9 cellular contexts compared by ENCODE assay signal in genomic region chr16:13453938-13454553, GRCh38.
DNase-seq lines count a peak whose midpoint lies in the region; ATAC-seq, FAIRE-seq and TF ChIP-seq lines count a peak whose summit lies in the region.
"Had no signal": no experiment of that assay in that cellular context is flagged by ENCODE, and none has a peak within 500 bp of the region (broad histone marks: within the 10 kb centered on the region; RNA-seq: fewer than 3 reads in every experiment).

No MANE protein-coding gene starts in this region.

- no peak for ATAC-seq in HG02571 (IDR thresholded peaks at IDR 0.05; ENCODE audit: unreplicated experiment)
- ATAC-seq in GM18502 (IDR thresholded peaks at IDR 0.05; ENCODE audit: poor library complexity, unreplicated experiment): no peak

- H3K27me3 ChIP-seq in H7 (ENCODE audit: control insufficient read depth, insufficient read depth, low read length) (no peaks in the 10 kb centered on the region), esophagus squamous epithelium (no peaks in the 10 kb centered on the region)

- H3K4me3 ChIP-seq in H7 (ENCODE audit: insufficient read depth, low read depth, low read length) (no peak overlapping the region), esophagus squamous epithelium (no peak overlapping the region)

- H3K9me3 ChIP-seq in esophagus squamous epithelium: no peaks in the 10 kb centered on the region

- no peak for TF ChIP-seq POLR2A in esophagus squamous epithelium (IDR thresholded peaks at IDR 0.05)

- peak; percentile 20 for FAIRE-seq in RCC 7860 (lab: Jason Lieb, UNC)

- H3K27ac ChIP-seq in esophagus squamous epithelium: no peak overlapping the region
- H3K27ac ChIP-seq: epithelial cell of prostate had no signal

- 49 to 53% methylated on average over 10 of the region's 10 CpGs for WGBS in esophagus squamous epithelium, 2 donors

- intact Hi-C loops in esophagus squamous epithelium (cut with DNase I): no loop called here

- DNase-seq in COLO668 (lab: John Stamatoyannopoulos, UW; ENCODE audit: unreplicated experiment) (peak; percentile 8), H7 (peak; percentile 46), RCC 7860 (ENCODE audit: low spot score) (peak; percentile 25), esophagus squamous epithelium (lab: John Stamatoyannopoulos, UW) (no peak), smooth muscle cell of the brain vasculature (ENCODE audit: low read depth, low spot score) (peak; percentile 0), T-helper 9 cell (no peak)

- peak in 4 of 6 experiments; percentile 36 to 57 (median 46) for TF ChIP-seq CTCF in esophagus squamous epithelium (IDR thresholded peaks at IDR 0.05)

- H3K4me1 ChIP-seq in esophagus squamous epithelium: peaks cover 0 to 15% (median 3%) of the 10 kb centered on the region in 3 donors

- H3K36me3 ChIP-seq in H7 (replicated peaks; ENCODE audit: control insufficient read depth, insufficient read depth, low read length) (no peaks in the 10 kb centered on the region), esophagus squamous epithelium (no peaks in the 10 kb centered on the region)

Comparison
In these comparisons a context has a peak if more than half of its experiments do, and no peak if none do; other contexts are left out.
1. DNase-seq: peak in COLO668 (single experiment), H7 (single experiment), RCC 7860 (single experiment) and smooth muscle cell of the brain vasculature (single experiment); none in esophagus squamous epithelium (single experiment) and T-helper 9 cell (single experiment).